25 cellular contexts compared by ENCODE assay signal in the genomic region with DNA sequence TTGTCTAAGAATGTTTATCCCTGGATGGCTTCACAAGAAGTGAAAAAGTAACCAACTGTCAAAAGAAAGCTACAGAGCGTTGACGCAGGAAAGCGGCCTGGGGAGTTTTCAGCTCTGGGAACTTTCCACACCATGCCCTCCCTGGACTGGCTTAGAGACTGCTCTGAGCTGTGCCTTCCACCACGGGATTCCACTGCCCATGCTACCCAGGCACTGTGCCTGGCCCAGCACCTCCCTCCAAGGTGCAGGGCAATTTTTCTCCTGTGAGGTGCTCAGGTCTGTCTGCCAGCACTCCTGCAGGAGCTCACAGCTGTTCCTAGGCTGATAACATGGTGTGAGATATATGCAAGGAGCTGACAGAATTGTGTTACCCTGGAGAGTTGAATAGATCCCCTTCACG.
"Had no signal": no experiment of that assay in that cellular context is flagged by ENCODE, and none has a peak within 500 bp of the region (broad histone marks: within the 10 kb centered on the region; RNA-seq: fewer than 3 reads in every experiment).

No MANE protein-coding gene starts in this region.

- H3K36me3 Mint-ChIP-seq: naive thymus-derived CD8-positive, alpha-beta T cell had no signal

- H3K4me3 ChIP-seq: dorsolateral prefrontal cortex, esophagus squamous epithelium, heart right ventricle, left lung, pancreas, right lobe of liver, smooth muscle cell, thyroid gland had no signal

- ATAC-seq: heart right ventricle; left cardiac atrium; left lung; naive thymus-derived CD8-positive, alpha-beta T cell; pancreas; right lobe of liver; stimulated activated naive CD8-positive, alpha-beta T cell treated with anti-CD3 and anti-CD28 coated beads, Interleukin-15, amount 100 ng/mL, for 72 hours had no signal

- H3K4me1 Mint-ChIP-seq: naive thymus-derived CD8-positive, alpha-beta T cell; stimulated activated naive CD8-positive, alpha-beta T cell treated with anti-CD3 and anti-CD28 coated beads, Interleukin-15, amount 100 ng/mL, for 72 hours had no signal

- H3K4me2 ChIP-seq: smooth muscle cell had no signal

- H3K9me3 Mint-ChIP-seq: nephron progenitor cell; stimulated activated naive CD8-positive, alpha-beta T cell treated with anti-CD3 and anti-CD28 coated beads, Interleukin-15, amount 100 ng/mL, for 72 hours had no signal

- H3K9me3 ChIP-seq: esophagus squamous epithelium, pancreas, right lobe of liver, thyroid gland had no signal

- H3K4me3 Mint-ChIP-seq: naive thymus-derived CD8-positive, alpha-beta T cell; stimulated activated naive CD8-positive, alpha-beta T cell treated with anti-CD3 and anti-CD28 coated beads, Interleukin-15, amount 100 ng/mL, for 72 hours had no signal

- H3K36me3 ChIP-seq: esophagus squamous epithelium, heart right ventricle, left lung, pancreas, right lobe of liver, thyroid gland had no signal

- H3K4me1 ChIP-seq: esophagus squamous epithelium, heart right ventricle, left lung, pancreas, right lobe of liver, thyroid gland had no signal

- H3K27ac ChIP-seq: dorsolateral prefrontal cortex, esophagus squamous epithelium, heart right ventricle, left lung, pancreas, right lobe of liver, thyroid gland had no signal

- H3K27ac Mint-ChIP-seq: naive thymus-derived CD8-positive, alpha-beta T cell; nephron progenitor cell; progenitor cell of endocrine pancreas had no signal

- DNase-seq: dorsolateral prefrontal cortex; effector CD4-positive, alpha-beta T cell; esophagus squamous epithelium; foreskin melanocyte; glutamatergic neuron; heart right ventricle; hippocampal formation; left cardiac atrium; left lung; mammary epithelial cell; naive thymus-derived CD8-positive, alpha-beta T cell; nephron progenitor cell; occipital lobe; pancreas; right lobe of liver; stimulated activated CD4-positive, alpha-beta T cell treated with anti-CD3 and anti-CD28 coated beads, Interleukin-12 subunit alpha, Interleukin-12 subunit beta, amount 100 ng/mL, for 4 hours; stimulated activated CD4-positive, alpha-beta T cell treated with anti-CD3 and anti-CD28 coated beads, Interleukin-1b, Interleukin-23, amount 100 ng/mL, for 48 hours; stimulated activated CD4-positive, alpha-beta T cell treated with anti-CD3 and anti-CD28 coated beads, Interleukin-4, amount 100 ng/mL, for 1 hour; stimulated activated CD8-positive, alpha-beta memory T cell treated with anti-CD3 and anti-CD28 coated beads, Interleukin-4, amount 100 ng/mL, for 48 hours; stimulated activated naive CD4-positive, alpha-beta T cell; stimulated activated naive CD8-positive, alpha-beta T cell treated with anti-CD3 and anti-CD28 coated beads, Interleukin-15, amount 100 ng/mL, for 72 hours; trophoblast cell had no signal

- H3K27me3 ChIP-seq: pancreas, right lobe of liver, thyroid gland had no signal
